ENCODE assay signal across 12 cellular contexts in the genomic region with DNA sequence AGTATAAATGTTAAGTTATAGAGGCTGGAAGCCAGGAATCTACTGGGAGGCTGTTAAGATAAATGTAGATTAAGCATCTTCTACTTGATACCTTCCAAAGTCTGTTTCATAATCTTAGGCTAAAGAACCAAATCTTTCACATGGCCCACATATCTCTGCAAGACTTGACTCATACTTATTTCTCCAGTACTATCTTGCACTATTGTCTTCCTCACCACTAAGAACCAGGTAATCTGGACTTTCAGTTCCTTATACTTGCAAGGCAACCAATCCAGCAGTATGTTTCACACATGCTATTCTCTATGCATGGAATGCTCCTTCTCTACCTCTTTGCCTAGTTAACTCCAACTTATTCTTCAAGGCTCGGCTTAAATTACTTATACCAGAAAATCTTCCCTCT.
A peak's percentile ranks its signal among the peaks of the same experiment; 100 is the strongest.
DNase-seq lines count a peak whose midpoint lies in the region; ATAC-seq, FAIRE-seq and TF ChIP-seq lines count a peak whose summit lies in the region.
"Had no signal": no experiment of that assay in that cellular context is flagged by ENCODE, and none has a peak within 500 bp of the region (broad histone marks: within the 10 kb centered on the region; RNA-seq: fewer than 3 reads in every experiment).

No MANE protein-coding gene starts in this region.

- TF ChIP-seq EP300 in esophagus muscularis mucosa (IDR thresholded peaks at IDR 0.05) = no peak

- H3K36me3 ChIP-seq in small intestine (ENCODE audit: control insufficient read depth in 2 of 2, insufficient read depth in 2 of 2, low read length in 2 of 2) (no peaks in the 10 kb centered on the region), mucosa of descending colon (ENCODE audit: low read depth) (no peaks in the 10 kb centered on the region), esophagus muscularis mucosa (peaks cover 0 to 5% (median 2%) of the 10 kb centered on the region in 4 donors)

- peak; percentile 56 for ATAC-seq in GM19395 (IDR thresholded peaks at IDR 0.05; ENCODE audit: unreplicated experiment)
- ATAC-seq in HG03159 (IDR thresholded peaks at IDR 0.05; ENCODE audit: unreplicated experiment) = peak; percentile 66
- no peak for ATAC-seq in mucosa of descending colon

- H3K27me3 ChIP-seq in small intestine (ENCODE audit: control insufficient read depth in 2 of 2, insufficient read depth in 2 of 2, low read length in 2 of 2) (no peaks in the 10 kb centered on the region), esophagus muscularis mucosa (no peaks in the 10 kb centered on the region)

- intact Hi-C loops in mucosa of descending colon (cut with DNase I, micrococcal nuclease) (no loop called here), esophagus muscularis mucosa (cut with DNase I) (no loop called here)

- H3K4me1 ChIP-seq in small intestine (ENCODE audit: control insufficient read depth in 2 of 2, insufficient read depth in 1 of 2, low read depth in 1 of 2, low read length in 1 of 2) (peaks cover 2 to 11% of the 10 kb centered on the region in 2 donors), mucosa of descending colon (ENCODE audit: low read depth) (peaks cover 13% of the 10 kb centered on the region), esophagus muscularis mucosa (peaks cover 31 to 66% (median 55%) of the 10 kb centered on the region in 4 donors)

- H3K4me3 ChIP-seq in small intestine (ENCODE audit: low read depth in 1 of 2, low read length in 2 of 2) (no peak overlapping the region), mucosa of descending colon (no peak overlapping the region), esophagus muscularis mucosa (no peak overlapping the region)
- H3K4me3 ChIP-seq: left ventricle myocardium inferior had no signal

- H3K27ac ChIP-seq in small intestine (ENCODE audit: low read depth in 1 of 2, low read length in 1 of 2) = no peak overlapping the region
- no peak overlapping the region for H3K27ac ChIP-seq in esophagus muscularis mucosa (replicated peaks in 1 of 4)
- H3K27ac ChIP-seq: HL-60 had no signal

- H3K9me3 ChIP-seq in small intestine (ENCODE audit: control insufficient read depth, low read depth) (no peaks in the 10 kb centered on the region), mucosa of descending colon (no peaks in the 10 kb centered on the region), esophagus muscularis mucosa (peaks cover 0 to 9% (median 4%) of the 10 kb centered on the region in 4 donors)

- no peak for TF ChIP-seq POLR2A in esophagus muscularis mucosa (IDR thresholded peaks at IDR 0.05; ENCODE audit: low read depth)

- TF ChIP-seq CTCF in mucosa of descending colon (IDR thresholded peaks at IDR 0.05) (no peak), esophagus muscularis mucosa (IDR thresholded peaks at IDR 0.05) (no peak)

- WGBS in small intestine, 3 donors = 92 to 100% (median 97%) methylated on average over 1 of the region's 1 CpG
- WGBS in esophagus muscularis mucosa = 91% methylated on average over 1 of the region's 1 CpG

- DNase-seq in SKM-1 (lab: John Stamatoyannopoulos, UW; ENCODE audit: unreplicated experiment) (peak; percentile 22), small intestine (peak; percentile 16), mucosa of descending colon (no peak), esophagus muscularis mucosa (ENCODE audit: extremely low spot score) (no peak)
- no peak for DNase-seq in activated T-cell treated with anti-CD3 and anti-CD28 coated beads, Interleukin-2, amount 50 U/mL, for 48 hours
- DNase-seq: activated CD4-positive, alpha-beta memory T cell treated with anti-CD3 and anti-CD28 coated beads, Interleukin-2, amount 10 ng/mL, durations not matched to agents 7 days and 5 days; COR-L47; left ventricle myocardium inferior; NCI-H526 had no signal

- FAIRE-seq in small intestine (lab: Jason Lieb, UNC) = no peak

Comparison
In these comparisons a context has a peak if more than half of its experiments do, and no peak if none do; other contexts are left out.
1. DNase-seq: peak in SKM-1 (single experiment) and small intestine (single experiment); none in activated T-cell treated with anti-CD3 and anti-CD28 coated beads, Interleukin-2, amount 50 U/mL, for 48 hours (0 of 2), mucosa of descending colon (0 of 3) and esophagus muscularis mucosa (single experiment).